Comparison of ENCODE assay signal across 21 cellular contexts in the genomic region with DNA sequence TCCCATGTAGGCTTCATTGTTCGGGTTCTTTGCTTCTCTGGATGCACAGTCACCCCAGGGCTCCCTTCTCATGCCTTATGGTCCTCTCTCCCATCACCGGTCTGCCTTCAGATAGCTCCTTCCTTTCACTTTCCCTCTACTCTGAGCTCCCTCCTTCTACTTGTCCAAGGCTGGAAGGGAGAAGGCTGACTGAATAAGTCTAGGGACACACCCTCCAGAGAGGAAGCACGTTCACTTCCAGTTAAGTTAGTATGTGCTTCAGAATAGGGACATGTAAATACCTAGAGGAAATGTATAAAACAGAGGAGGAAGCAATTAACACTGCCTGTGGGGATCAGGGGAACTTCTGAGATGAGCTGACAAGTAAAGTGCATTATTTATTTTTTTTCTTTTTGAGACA. TPM values are rescaled to one million over a fixed set of nuclear protein-coding genes. Genes with fewer than 3 reads are reported as not detected.
DNase-seq lines count a peak whose midpoint lies in the region; ATAC-seq, FAIRE-seq and TF ChIP-seq lines count a peak whose summit lies in the region.
"Had no signal": no experiment of that assay in that cellular context is flagged by ENCODE, and none has a peak within 500 bp of the region (broad histone marks: within the 10 kb centered on the region; RNA-seq: fewer than 3 reads in every experiment).

No MANE protein-coding gene starts in this region.

- intact Hi-C loops in CD14-positive monocyte (cut with micrococcal nuclease) (loop anchor here in 1 of 2 donors (10.0 kb wide), 1 partner anchor 278 kb away; a partner anchor contains a TSS), endothelial cell of umbilical vein (cut with micrococcal nuclease) (loop anchor here (1.0 kb wide), 1 partner anchor 9 kb away; no protein-coding TSS in a partner anchor), mucosa of descending colon (cut with DNase I, micrococcal nuclease) (no loop called here)

- H3K27me3 ChIP-seq in endothelial cell of umbilical vein (ENCODE audit: control insufficient read depth in 2 of 2, insufficient read depth in 2 of 2, low read length in 2 of 2), result peaks cover 0 to 2% of the 10 kb centered on the region in 2 experiments
- H3K27me3 ChIP-seq: hepatocyte had no signal

- CTCF ChIA-PET in endothelial cell of umbilical vein (lab: Charles Lee), result interaction anchor here (0.9 to 3.8 kb wide), 7 partner anchors 9 to 149 kb away, joined by 3 to 30 read pairs (median 5); no protein-coding TSS in a partner anchor

- H3K4me1 ChIP-seq in endothelial cell of umbilical vein (ENCODE audit: control insufficient read depth, extremely low read depth, insufficient read depth, low read length), result peaks cover 20% of the 10 kb centered on the region
- H3K4me1 ChIP-seq in mucosa of descending colon (ENCODE audit: low read depth), result peaks cover 5% of the 10 kb centered on the region

- H3K36me3 ChIP-seq in endothelial cell of umbilical vein (ENCODE audit: control insufficient read depth in 2 of 2, extremely low read depth in 1 of 2, insufficient read depth in 2 of 2, low read length in 2 of 2), result no peaks in the 10 kb centered on the region
- H3K36me3 ChIP-seq in mucosa of descending colon (ENCODE audit: low read depth), result no peaks in the 10 kb centered on the region

- no peaks in the 10 kb centered on the region for H4K20me1 ChIP-seq in endothelial cell of umbilical vein (replicated peaks; ENCODE audit: control insufficient read depth, extremely low read depth, insufficient read depth, low read length)

- no peaks in the 10 kb centered on the region for H3K36me3 Mint-ChIP-seq in CD14-positive monocyte
- H3K36me3 Mint-ChIP-seq: naive B cell had no signal

- no peak for TF ChIP-seq POLR2A in endothelial cell of umbilical vein (IDR thresholded peaks at IDR 0.05; ENCODE audit: low read depth, low read length)

- H3K9ac ChIP-seq in endothelial cell of umbilical vein (replicated peaks; ENCODE audit: extremely low read depth, insufficient read depth, low read length), result no peak overlapping the region

- H3K4me2 ChIP-seq in endothelial cell of umbilical vein (ENCODE audit: insufficient read depth, low read length), result peak overlapping the region; percentile 26
- H3K4me2 ChIP-seq: hepatocyte had no signal

- H3K27ac ChIP-seq in endothelial cell of umbilical vein (ENCODE audit: insufficient read depth, low read depth, low read length), result peak overlapping the region; percentile 4
- H3K27ac ChIP-seq: hepatocyte had no signal

- no peak overlapping the region for H3K4me3 ChIP-seq in endothelial cell of umbilical vein (replicated peaks in 1 of 3; ENCODE audit: insufficient read depth in 1 of 3, low read depth in 1 of 3, low read length in 3 of 3)
- no peak overlapping the region for H3K4me3 ChIP-seq in mucosa of descending colon
- H3K4me3 ChIP-seq: hepatocyte had no signal

- DNase-seq in CD14-positive monocyte (ENCODE audit: low spot score), result no peak
- peak; percentile 34 for DNase-seq in M059J (ENCODE audit: low read depth)
- peak; percentile 36 for DNase-seq in endothelial cell of umbilical vein (ENCODE audit: low read depth, low spot score)
- DNase-seq in mucosa of descending colon, result peak in 1 of 3 donors; percentile 20
- no peak for DNase-seq in effector CD8-positive, alpha-beta T cell (lab: John Stamatoyannopoulos, UW)
- DNase-seq in T-helper 1 cell, result no peak
- no peak for DNase-seq in kidney tubule cell (ENCODE audit: low spot score)
- DNase-seq: anterior cingulate cortex, C1 segment of cervical spinal cord, caudate nucleus, foreskin fibroblast, MM.1S, naive B cell, SIG-M5 had no signal

- no TSS peak for BruUV-seq in endothelial cell of umbilical vein (replicated peaks; lab: Mats Ljungman, UMichigan)

- H3K27me3 Mint-ChIP-seq in CD14-positive monocyte (ENCODE audit: low read depth in 3 of 3), result peaks cover 23 to 40% (median 23%) of the 10 kb centered on the region in 3 donors

- dilution Hi-C loops in endothelial cell of umbilical vein (cut with MboI; ENCODE audit: extremely low pct_ligation_motif_present, low sequenced_read_pairs), result no loop called here

- peak overlapping the region in 1 of 2 donors; percentile 71 for H3K4me3 Mint-ChIP-seq in CD14-positive monocyte
- H3K4me3 Mint-ChIP-seq: activated naive CD4-positive, alpha-beta T cell treated with anti-CD3 and anti-CD28 coated beads, Interleukin-2, amount 50 U/mL, for 24 hours; dendritic cell treated with granulocyte-macrophage colony-stimulating factor and Interleukin-4, amounts not matched to agents 40 ng/mL and 50 ng/mL, for 4 days; IgD-negative memory B cell had no signal

- H3K9me3 ChIP-seq in endothelial cell of umbilical vein (replicated peaks; ENCODE audit: control insufficient read depth, insufficient read depth, low read length), result no peaks in the 10 kb centered on the region
- H3K9me3 ChIP-seq in mucosa of descending colon, result no peaks in the 10 kb centered on the region

- peaks cover 0 to 5% (median 0%) of the 10 kb centered on the region in 7 donors for H3K9me3 Mint-ChIP-seq in CD14-positive monocyte
- H3K9me3 Mint-ChIP-seq: activated naive CD4-positive, alpha-beta T cell treated with anti-CD3 and anti-CD28 coated beads, Interleukin-2, amount 50 U/mL, for 24 hours; dendritic cell treated with granulocyte-macrophage colony-stimulating factor and Interleukin-4, amounts not matched to agents 40 ng/mL and 50 ng/mL, for 4 days had no signal

- peak; percentile 82 for FAIRE-seq in endothelial cell of umbilical vein (lab: Jason Lieb, UNC)
- FAIRE-seq: H1, urothelium cell line had no signal

- H3K4me1 Mint-ChIP-seq in CD14-positive monocyte, result peaks cover 37% of the 10 kb centered on the region
- H3K4me1 Mint-ChIP-seq: activated naive CD4-positive, alpha-beta T cell treated with anti-CD3 and anti-CD28 coated beads, Interleukin-2, amount 50 U/mL, for 24 hours had no signal

- TF ChIP-seq CTCF in CD14-positive monocyte (IDR thresholded peaks at IDR 0.05), result no peak
- TF ChIP-seq CTCF in endothelial cell of umbilical vein (IDR thresholded peaks at IDR 0.05; ENCODE audit: extremely low read depth in 1 of 2, insufficient read depth in 1 of 2, low read depth in 1 of 2, low read length in 2 of 2), result no peak
- TF ChIP-seq CTCF in mucosa of descending colon (IDR thresholded peaks at IDR 0.05), result no peak

- H3K27ac Mint-ChIP-seq in CD14-positive monocyte, result peak overlapping the region in 4 of 7 donors; percentile 29 to 78 (median 44)
- H3K27ac Mint-ChIP-seq: activated naive CD4-positive, alpha-beta T cell treated with anti-CD3 and anti-CD28 coated beads, Interleukin-2, amount 50 U/mL, for 24 hours; dendritic cell treated with granulocyte-macrophage colony-stimulating factor and Interleukin-4, amounts not matched to agents 40 ng/mL and 50 ng/mL, for 4 days; IgD-negative memory B cell; naive B cell had no signal

- H2AFZ ChIP-seq in endothelial cell of umbilical vein (ENCODE audit: low read depth, low read length), result peak overlapping the region; percentile 41
- H2AFZ ChIP-seq: hepatocyte had no signal

- H3K9me1 ChIP-seq in endothelial cell of umbilical vein (replicated peaks; ENCODE audit: control insufficient read depth, extremely low read depth, insufficient read depth, low read length), result no peaks in the 10 kb centered on the region

- no peaks in the 10 kb centered on the region for H3K79me2 ChIP-seq in endothelial cell of umbilical vein (ENCODE audit: control insufficient read depth, insufficient read depth, low read length)

- ATAC-seq in mucosa of descending colon (peak; percentile 92), HG03521 (IDR thresholded peaks at IDR 0.05; ENCODE audit: unreplicated experiment) (no peak)

- POLR2A ChIA-PET in endothelial cell of umbilical vein (lab: Charles Lee), result interaction anchor here (1.3 kb wide), 1 partner anchor 9 kb away, joined by 3 read pairs; no protein-coding TSS in a partner anchor

TF ChIP-seq in endothelial cell of umbilical vein, 7 proteins besides CTCF, POLR2A, EP300 and RAD21:
- no peak for TF ChIP-seq JUN (IDR thresholded peaks at IDR 0.05; ENCODE audit: borderline replicate concordance, insufficient read depth, insufficient read length, low read depth)
- TF ChIP-seq, protein P1, sequence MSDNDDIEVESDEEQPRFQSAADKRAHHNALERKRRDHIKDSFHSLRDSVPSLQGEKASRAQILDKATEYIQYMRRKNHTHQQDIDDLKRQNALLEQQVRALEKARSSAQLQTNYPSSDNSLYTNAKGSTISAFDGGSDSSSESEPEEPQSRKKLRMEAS (IDR thresholded peaks at IDR 0.05; ENCODE audit: insufficient read depth, insufficient read length), result no peak
- no peak for TF ChIP-seq POLR2AphosphoS5 (IDR thresholded peaks at IDR 0.05; ENCODE audit: insufficient read depth, low read depth, low read length)
- no peak for TF ChIP-seq GATA2 (IDR thresholded peaks at IDR 0.05; ENCODE audit: insufficient read depth, insufficient read length, low read depth, low read length)
- no peak for TF ChIP-seq MYC (IDR thresholded peaks at IDR 0.05; ENCODE audit: low read depth, low read length)
- no peak for TF ChIP-seq FOS (IDR thresholded peaks at IDR 0.05; ENCODE audit: borderline replicate concordance, insufficient read depth, low read length)
- no peak for TF ChIP-seq EZH2 (IDR thresholded peaks at IDR 0.05; ENCODE audit: borderline replicate concordance, low read depth, low read length, severe bottlenecking)
TF ChIP-seq in endothelial cell of umbilical vein: peak in this region for 0.

RNA-seq across cellular contexts. Expression of a gene that starts 23.5 kb away (rescaled TPM):
- polyA plus RNA-seq in CD14-positive monocyte (not detected), endothelial cell of umbilical vein (2.2 and 3.2 TPM in 2 replicates)
- total RNA-seq in M059J (2014; rRNA removed; shearing (Covaris generic)), result 17.7 and 24.1 TPM in 2 replicates
- total RNA-seq in endothelial cell of umbilical vein (10.7 and 12.2 TPM in 2 replicates), mucosa of descending colon (10 to 100 TPM; 31.5 to 85.9 (median 85.4) TPM)
- 1.8 and 2.4 TPM in 2 replicates for polyA plus RNA-seq in endothelial cell of umbilical vein (2011; cell fraction: cytosol; rRNA removed)
- polyA plus RNA-seq in endothelial cell of umbilical vein (2011; cell fraction: nucleus; rRNA removed), result 1.4 and 1.7 TPM in 2 replicates
- 6.4 and 10.0 TPM in 2 replicates for polyA plus RNA-seq in endothelial cell of umbilical vein (2012)
- polyA minus RNA-seq in endothelial cell of umbilical vein, result 4.5 and 8.7 TPM in 2 replicates
- 27.5 TPM for polyA minus RNA-seq in endothelial cell of umbilical vein (2011; cell fraction: cytosol; rRNA and poly(A)+ RNA removed)
- polyA minus RNA-seq in endothelial cell of umbilical vein (2011; cell fraction: nucleus; rRNA and poly(A)+ RNA removed), result 5.5 and 6.2 TPM in 2 replicates
- polyA plus RNA-seq: IgD-negative memory B cell had no signal

Comparison
In these comparisons a context has a peak if more than half of its experiments do, and no peak if none do; other contexts are left out.
1. DNase-seq: peak in M059J (single experiment) and endothelial cell of umbilical vein (single experiment); none in CD14-positive monocyte (single experiment), effector CD8-positive, alpha-beta T cell (single experiment), T-helper 1 cell (0 of 5) and kidney tubule cell (single experiment).